ENCODE assay signal across 8 cellular contexts in the genomic region with DNA sequence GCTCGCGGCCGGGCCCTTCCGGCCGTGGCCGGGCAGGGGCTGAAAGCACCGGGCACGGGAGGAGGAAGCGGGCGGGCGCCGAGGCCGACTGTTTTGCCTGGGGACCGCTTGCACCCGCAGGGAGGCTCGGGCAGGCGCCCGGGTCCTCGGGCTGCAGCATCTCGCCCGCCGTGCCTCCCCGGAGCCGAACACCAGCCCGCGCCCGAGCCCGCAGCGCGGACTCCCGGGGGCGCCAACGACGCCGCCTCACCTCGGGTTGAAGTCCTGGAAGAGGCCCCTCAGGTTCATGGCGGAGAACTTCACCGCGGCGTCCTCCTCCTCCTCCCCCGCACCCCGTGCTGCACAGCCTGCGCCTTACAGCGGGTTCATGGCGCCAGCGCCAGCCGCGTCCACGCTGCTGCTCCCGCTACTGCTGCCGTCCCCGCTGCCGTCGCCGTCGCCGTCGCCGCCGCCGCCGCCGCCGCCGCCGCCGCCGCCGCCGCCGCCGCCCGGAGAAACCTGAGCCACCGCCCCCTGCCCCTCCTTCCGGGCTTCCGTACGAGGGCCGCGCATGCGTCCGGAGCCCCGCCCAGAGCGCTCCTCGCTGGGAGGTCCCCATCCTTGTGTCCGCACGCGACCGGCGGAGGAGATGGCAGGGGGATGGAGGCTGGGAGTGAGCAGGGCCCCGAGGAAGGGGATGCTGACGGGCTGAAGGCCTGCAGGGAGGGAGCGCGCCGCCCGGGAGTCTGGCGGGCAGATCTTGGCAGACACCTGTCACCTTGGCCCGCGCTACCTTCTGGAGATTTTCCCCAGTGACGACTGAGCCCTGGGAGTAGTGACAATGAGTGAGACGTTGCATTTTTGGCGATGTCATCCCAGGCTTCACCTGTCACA. TPM values are rescaled to one million over a fixed set of nuclear protein-coding genes. Genes with fewer than 3 reads are reported as not detected.
DNase-seq lines count a peak whose midpoint lies in the region; ATAC-seq and TF ChIP-seq lines count a peak whose summit lies in the region.

A gene (minus strand): TSS at position 500 of the 873 bp plus-strand sequence. CDS start 212 bp downstream, at position 288.

- H3K4me3 ChIP-seq in Caco-2 (ENCODE audit: low read depth, low read length), result peak within 1 kb of the TSS; percentile 77
- H3K4me3 ChIP-seq in fibroblast of mammary gland (ENCODE audit: control insufficient read depth, low read depth, low read length), result peak within 1 kb of the TSS; percentile 60

- no peaks in the 10 kb centered on the region for H3K36me3 ChIP-seq in Caco-2 (ENCODE audit: control insufficient read depth, insufficient read depth, low read length)

- H3K27me3 Mint-ChIP-seq in Caco-2 (ENCODE audit: insufficient read depth, unreplicated experiment) (peaks cover 7% of the 10 kb centered on the region), nephron (ENCODE audit: low read depth) (no peaks in the 10 kb centered on the region)
- H3K27me3 Mint-ChIP-seq in activated T-cell treated with anti-CD3 and anti-CD28 coated beads, Interleukin-2, amount 50 U/mL, for 72 hours (ENCODE audit: low read depth), result peaks cover 19% of the 10 kb centered on the region

- intact Hi-C loops in Caco-2 (cut with micrococcal nuclease; ENCODE audit: unreplicated experiment), result no loop called here

- POLR2A ChIA-PET in Caco-2 (lab: Charles Lee), result no interaction called here

- TF ChIP-seq CTCF in Caco-2 (IDR thresholded peaks at IDR 0.05; ENCODE audit: insufficient read depth in 1 of 2, low read depth in 1 of 2, low read length in 1 of 2, severe bottlenecking in 1 of 2, unreplicated experiment in 1 of 2) (no peak), fibroblast of mammary gland (conservative IDR thresholded peaks at IDR 0.05; ENCODE audit: control insufficient read depth, insufficient read depth, low read depth, low read length) (no peak), nephron (IDR thresholded peaks at IDR 0.05; ENCODE audit: unreplicated experiment in 3 of 3) (no peak)

- H3K4me3 Mint-ChIP-seq in Caco-2 (ENCODE audit: unreplicated experiment) (peak within 1 kb of the TSS; percentile 94), nephron (peak within 1 kb of the TSS; percentile 97 to 99 (median 97))
- H3K4me3 Mint-ChIP-seq in activated T-cell treated with anti-CD3 and anti-CD28 coated beads, Interleukin-2, amount 50 U/mL, for 72 hours, result peak within 1 kb of the TSS; percentile 91 to 93

- H3K27me3 ChIP-seq in Caco-2 (replicated peaks; ENCODE audit: control insufficient read depth, insufficient read depth, low read length), result no peaks in the 10 kb centered on the region

- H3K36me3 Mint-ChIP-seq in Caco-2 (ENCODE audit: insufficient read depth, unreplicated experiment) (no peaks in the 10 kb centered on the region), nephron (ENCODE audit: low read depth) (no peaks in the 10 kb centered on the region)
- peaks cover 0 to 3% of the 10 kb centered on the region in 2 donors for H3K36me3 Mint-ChIP-seq in activated T-cell treated with anti-CD3 and anti-CD28 coated beads, Interleukin-2, amount 50 U/mL, for 72 hours (ENCODE audit: insufficient read depth in 2 of 2)

- H3K4me1 Mint-ChIP-seq in Caco-2 (ENCODE audit: low read depth, unreplicated experiment), result peaks cover 23% of the 10 kb centered on the region
- peaks cover 40% of the 10 kb centered on the region for H3K4me1 Mint-ChIP-seq in activated T-cell treated with anti-CD3 and anti-CD28 coated beads, Interleukin-2, amount 50 U/mL, for 72 hours (ENCODE audit: low read depth)
- H3K4me1 Mint-ChIP-seq in nephron, result peaks cover 26% of the 10 kb centered on the region

- H3K27ac Mint-ChIP-seq in Caco-2 (ENCODE audit: unreplicated experiment) (peak within 1 kb of the TSS; percentile 79), nephron (peak within 1 kb of the TSS; percentile 91 to 97 (median 94))
- peak within 1 kb of the TSS; percentile 79 for H3K27ac Mint-ChIP-seq in activated T-cell treated with anti-CD3 and anti-CD28 coated beads, Interleukin-2, amount 50 U/mL, for 72 hours

- BruUV-seq in Caco-2 (replicated peaks; lab: Mats Ljungman, UMichigan), result no TSS peak

- DNase-seq in Caco-2, result peak; percentile 62 to 68
- peak in 49 of 76 experiments; percentile 0 to 46 (median 16) for DNase-seq in HUDEP-2 (lab: John Stamatoyannopoulos, UW; ENCODE audit: unreplicated experiment in 76 of 76)
- DNase-seq in activated T-cell treated with anti-CD3 and anti-CD28 coated beads, Interleukin-2, amount 50 U/mL, for 72 hours, result peak; percentile 79 to 81
- DNase-seq in fibroblast of mammary gland (ENCODE audit: low read depth), result peak; percentile 23
- peak; percentile 80 for DNase-seq in stimulated activated naive CD8-positive, alpha-beta T cell treated with anti-CD3 and anti-CD28 coated beads, Interleukin-15, Interleukin-2, amounts not matched to agents 100 U/mL and 50 U/mL, for 24 hours

- peak; percentile 89 for ATAC-seq in GM21381 (IDR thresholded peaks at IDR 0.05; ENCODE audit: unreplicated experiment)
- peak; percentile 91 to 94 for ATAC-seq in activated T-cell treated with anti-CD3 and anti-CD28 coated beads, Interleukin-2, amount 50 U/mL, for 72 hours (replicated peaks in 1 of 2)
- peak; percentile 84 for ATAC-seq in stimulated activated naive CD8-positive, alpha-beta T cell treated with anti-CD3 and anti-CD28 coated beads, Interleukin-15, Interleukin-2, amounts not matched to agents 100 U/mL and 50 U/mL, for 24 hours

- peaks cover 13% of the 10 kb centered on the region; the same call in 1 of the 2 replicates for H3K4me1 ChIP-seq in Caco-2

- CTCF ChIA-PET in Caco-2 (lab: Charles Lee), result no interaction called here

- no peaks in the 10 kb centered on the region for H3K9me3 Mint-ChIP-seq in Caco-2 (ENCODE audit: unreplicated experiment)
- H3K9me3 Mint-ChIP-seq in activated T-cell treated with anti-CD3 and anti-CD28 coated beads, Interleukin-2, amount 50 U/mL, for 72 hours, result peaks cover 0 to under 1% of the 10 kb centered on the region in 2 donors
- peaks cover 9% of the 10 kb centered on the region for H3K9me3 Mint-ChIP-seq in nephron

- no peaks in the 10 kb centered on the region for H3K9me3 ChIP-seq in Caco-2

TF ChIP-seq in PFSK-1, 5 proteins besides CTCF, POLR2A, EP300 and RAD21:
- TF ChIP-seq TAF1 (IDR thresholded peaks at IDR 0.05; ENCODE audit: borderline replicate concordance, insufficient read depth, low read length), result no peak
- TF ChIP-seq POLR2AphosphoS5 (IDR thresholded peaks at IDR 0.05; ENCODE audit: low read depth, low read length), result no peak
- TF ChIP-seq, protein P1, sequence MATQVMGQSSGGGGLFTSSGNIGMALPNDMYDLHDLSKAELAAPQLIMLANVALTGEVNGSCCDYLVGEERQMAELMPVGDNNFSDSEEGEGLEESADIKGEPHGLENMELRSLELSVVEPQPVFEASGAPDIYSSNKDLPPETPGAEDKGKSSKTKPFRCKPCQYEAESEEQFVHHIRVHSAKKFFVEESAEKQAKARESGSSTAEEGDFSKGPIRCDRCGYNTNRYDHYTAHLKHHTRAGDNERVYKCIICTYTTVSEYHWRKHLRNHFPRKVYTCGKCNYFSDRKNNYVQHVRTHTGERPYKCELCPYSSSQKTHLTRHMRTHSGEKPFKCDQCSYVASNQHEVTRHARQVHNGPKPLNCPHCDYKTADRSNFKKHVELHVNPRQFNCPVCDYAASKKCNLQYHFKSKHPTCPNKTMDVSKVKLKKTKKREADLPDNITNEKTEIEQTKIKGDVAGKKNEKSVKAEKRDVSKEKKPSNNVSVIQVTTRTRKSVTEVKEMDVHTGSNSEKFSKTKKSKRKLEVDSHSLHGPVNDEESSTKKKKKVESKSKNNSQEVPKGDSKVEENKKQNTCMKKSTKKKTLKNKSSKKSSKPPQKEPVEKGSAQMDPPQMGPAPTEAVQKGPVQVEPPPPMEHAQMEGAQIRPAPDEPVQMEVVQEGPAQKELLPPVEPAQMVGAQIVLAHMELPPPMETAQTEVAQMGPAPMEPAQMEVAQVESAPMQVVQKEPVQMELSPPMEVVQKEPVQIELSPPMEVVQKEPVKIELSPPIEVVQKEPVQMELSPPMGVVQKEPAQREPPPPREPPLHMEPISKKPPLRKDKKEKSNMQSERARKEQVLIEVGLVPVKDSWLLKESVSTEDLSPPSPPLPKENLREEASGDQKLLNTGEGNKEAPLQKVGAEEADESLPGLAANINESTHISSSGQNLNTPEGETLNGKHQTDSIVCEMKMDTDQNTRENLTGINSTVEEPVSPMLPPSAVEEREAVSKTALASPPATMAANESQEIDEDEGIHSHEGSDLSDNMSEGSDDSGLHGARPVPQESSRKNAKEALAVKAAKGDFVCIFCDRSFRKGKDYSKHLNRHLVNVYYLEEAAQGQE (IDR thresholded peaks at IDR 0.05; ENCODE audit: insufficient read depth in 1 of 2, low read depth in 2 of 2, low read length in 2 of 2), result no peak
- TF ChIP-seq FOXP2 (optimal IDR thresholded peaks at IDR 0.05; ENCODE audit: borderline replicate concordance, extremely low read depth, extremely low read length, insufficient read depth), result peak; percentile 3
- TF ChIP-seq SIN3A (IDR thresholded peaks at IDR 0.05; ENCODE audit: borderline replicate concordance, insufficient read depth, low read length), result no peak

RNA-seq across cellular contexts. Expression of the gene that starts here (rescaled TPM):
- 14.2 and 17.1 TPM in 2 replicates for total RNA-seq in Caco-2 (2022)
- 33.0 TPM for polyA plus RNA-seq in PFSK-1 (2012; ENCODE audit: insufficient read length, low read depth)
- total RNA-seq in activated T-cell treated with anti-CD3 and anti-CD28 coated beads, Interleukin-2, amount 50 U/mL, for 72 hours, result 10 to 100 TPM; 19.8 to 22.9 TPM

Comparison
In these comparisons a context has a peak if more than half of its experiments do, and no peak if none do; other contexts are left out.
1. Peak in every context shown above with its lines: DNase-seq, ATAC-seq and H3K4me3 ChIP-seq.
2. DNase-seq: peak in every context shown above with its lines; median percentile 80 in activated T-cell treated with anti-CD3 and anti-CD28 coated beads, Interleukin-2, amount 50 U/mL, for 72 hours; 80 in stimulated activated naive CD8-positive, alpha-beta T cell treated with anti-CD3 and anti-CD28 coated beads, Interleukin-15, Interleukin-2, amounts not matched to agents 100 U/mL and 50 U/mL, for 24 hours; 65 in Caco-2; 23 in fibroblast of mammary gland; 16 in HUDEP-2.